1 cellular context compared by ENCODE assay signal in the genomic region with DNA sequence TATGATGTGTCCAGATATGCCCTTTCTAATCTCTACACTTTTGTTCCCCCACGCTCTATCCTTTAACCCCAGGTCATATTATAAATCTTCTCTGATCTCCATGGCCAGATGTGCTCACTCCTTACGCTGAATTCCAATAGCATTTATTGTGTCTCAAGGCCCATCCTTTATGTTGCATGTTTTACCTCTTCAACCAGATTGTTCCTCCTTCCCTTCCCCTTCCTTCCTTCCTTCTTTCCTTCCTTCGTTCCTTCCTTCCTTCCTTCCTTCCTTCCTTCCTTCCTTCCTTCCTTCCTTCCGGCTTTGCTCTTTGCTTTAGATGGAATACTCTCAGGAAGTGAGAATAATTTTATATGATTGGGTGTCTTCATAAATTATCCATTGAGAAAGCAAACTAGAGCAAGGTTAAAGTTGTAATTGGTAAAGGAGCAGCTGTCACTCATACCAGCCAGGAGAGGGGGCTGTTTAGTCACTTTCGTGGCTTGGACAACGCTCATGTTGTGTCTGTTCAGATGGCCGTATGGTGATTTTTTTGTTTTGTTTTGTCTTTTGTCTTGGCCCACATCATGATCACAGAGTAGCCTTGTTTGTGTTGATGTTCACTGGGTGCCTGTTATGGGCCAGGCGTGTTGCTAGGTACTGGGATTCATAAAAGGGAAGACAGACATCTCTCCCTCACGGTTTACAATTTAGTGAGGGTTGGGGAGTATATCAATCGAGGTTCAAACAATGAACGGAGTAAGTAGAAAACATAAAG.
TF ChIP-seq lines count a peak whose summit lies in the region.

No MANE protein-coding gene starts in this region.

TF ChIP-seq in HepG2, 621 proteins besides CTCF, POLR2A, EP300 and RAD21 (continued from another document):
- TF ChIP-seq, protein P1, sequence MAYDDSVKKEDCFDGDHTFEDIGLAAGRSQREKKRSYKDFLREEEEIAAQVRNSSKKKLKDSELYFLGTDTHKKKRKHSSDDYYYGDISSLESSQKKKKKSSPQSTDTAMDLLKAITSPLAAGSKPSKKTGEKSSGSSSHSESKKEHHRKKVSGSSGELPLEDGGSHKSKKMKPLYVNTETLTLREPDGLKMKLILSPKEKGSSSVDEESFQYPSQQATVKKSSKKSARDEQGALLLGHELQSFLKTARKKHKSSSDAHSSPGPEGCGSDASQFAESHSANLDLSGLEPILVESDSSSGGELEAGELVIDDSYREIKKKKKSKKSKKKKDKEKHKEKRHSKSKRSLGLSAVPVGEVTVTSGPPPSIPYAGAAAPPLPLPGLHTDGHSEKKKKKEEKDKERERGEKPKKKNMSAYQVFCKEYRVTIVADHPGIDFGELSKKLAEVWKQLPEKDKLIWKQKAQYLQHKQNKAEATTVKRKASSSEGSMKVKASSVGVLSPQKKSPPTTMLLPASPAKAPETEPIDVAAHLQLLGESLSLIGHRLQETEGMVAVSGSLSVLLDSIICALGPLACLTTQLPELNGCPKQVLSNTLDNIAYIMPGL (CRISPR knock-in tag; IDR thresholded peaks at IDR 0.05; ENCODE audit: borderline replicate concordance in 1 of 2, low read depth in 1 of 2), result peak in 1 of 2 experiments; percentile 38; a peak in 1 of 4 replicates
- TF ChIP-seq ERF (CRISPR knock-in tag; IDR thresholded peaks at IDR 0.05) (0 out of 2 replicates have a peak, but pooled peaks have one; percentile 25), NR0B2 (CRISPR knock-in tag; IDR thresholded peaks at IDR 0.05) (no peak), HDAC6 (IDR thresholded peaks at IDR 0.05; ENCODE audit: low read depth, low read length) (no peak), SOX13 (IDR thresholded peaks at IDR 0.05) (no peak), SOX13 (CRISPR knock-in tag; conservative IDR thresholded peaks at IDR 0.05 in 1 of 2, IDR thresholded peaks at IDR 0.05 in 1 of 2) (0 out of 4 replicates have a peak, but pooled peaks of 1 of the 2 experiments have one; percentile 18), ZNF781 (CRISPR knock-in tag; IDR thresholded peaks at IDR 0.05; ENCODE audit: borderline replicate concordance, not compliant biosample characterization) (no peak), CHCHD3 (CRISPR knock-in tag; IDR thresholded peaks at IDR 0.05) (no peak), ZNF83 (CRISPR knock-in tag; IDR thresholded peaks at IDR 0.05; ENCODE audit: borderline replicate concordance) (no peak), STAG1 (CRISPR knock-in tag; IDR thresholded peaks at IDR 0.05) (peak; percentile 72)
TF ChIP-seq in HepG2: peak in this region for 8.
